8 cellular contexts compared by ENCODE assay signal in the genomic region with DNA sequence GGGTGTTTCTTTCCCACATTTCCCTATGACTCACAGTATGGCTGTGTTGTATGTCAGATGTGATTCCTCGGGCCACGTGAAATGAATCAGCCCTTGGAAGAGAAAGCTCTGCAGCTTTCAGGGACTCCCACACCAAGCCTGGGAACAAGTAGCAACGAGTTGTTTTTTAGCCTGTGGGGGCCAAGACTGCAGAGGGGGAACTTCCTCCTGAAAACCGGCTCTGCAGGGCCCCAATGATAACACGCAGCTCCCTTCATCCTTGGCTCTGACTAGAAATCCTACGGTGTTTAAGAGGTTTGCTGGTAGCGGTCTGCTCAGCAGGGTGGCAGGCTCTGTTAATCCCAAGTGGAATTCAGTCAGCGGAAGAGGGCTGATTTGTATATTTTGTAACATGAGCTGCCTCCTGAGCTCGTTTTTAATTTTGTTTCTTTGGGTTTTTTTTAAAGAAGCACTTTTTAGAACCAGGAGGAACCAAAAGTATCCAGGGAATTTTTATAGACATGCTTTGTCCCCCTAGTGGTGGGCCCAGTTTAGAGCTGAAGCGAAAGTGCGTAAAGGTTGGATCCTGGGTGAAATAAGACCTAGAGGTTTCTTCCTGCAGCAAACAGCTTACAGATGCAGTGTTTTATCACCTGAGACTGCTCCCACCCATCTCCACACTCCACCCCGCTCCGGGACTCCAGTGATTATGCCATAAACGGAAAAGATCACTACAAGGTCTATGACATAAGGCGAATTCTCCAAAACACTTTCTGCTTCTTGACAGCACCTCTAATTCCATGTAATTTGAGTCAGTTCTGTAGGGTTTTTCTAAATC. TPM values are rescaled to one million over a fixed set of nuclear protein-coding genes. Genes with fewer than 3 reads are reported as not detected.
DNase-seq lines count a peak whose midpoint lies in the region; ATAC-seq and TF ChIP-seq lines count a peak whose summit lies in the region.

No MANE protein-coding gene starts in this region.

- no peak overlapping the region for H2AFZ ChIP-seq in MM.1S (ENCODE audit: low read length)

- CTCF ChIA-PET in activated CD4-positive, alpha-beta memory T cell treated with anti-CD3 and anti-CD28 coated beads for 36 hours (lab: Charles Lee), result interaction anchor here (0.7 to 1.4 kb wide), 2 partner anchors 17 to 189 kb away, joined by 3 to 4 read pairs; no protein-coding TSS in a partner anchor

- H3K36me3 Mint-ChIP-seq in activated CD4-positive, alpha-beta memory T cell treated with anti-CD3 and anti-CD28 coated beads for 36 hours, result no peaks in the 10 kb centered on the region

- no peak overlapping the region for H3K4me2 ChIP-seq in MM.1S (ENCODE audit: low read depth, low read length)

- H3K27me3 Mint-ChIP-seq in activated CD4-positive, alpha-beta memory T cell treated with anti-CD3 and anti-CD28 coated beads for 36 hours, result peaks cover 2% of the 10 kb centered on the region

- WGBS in right cardiac atrium, result 30% methylated on average over 15 of the region's 15 CpGs

- no peaks in the 10 kb centered on the region for H3K9me3 Mint-ChIP-seq in activated CD4-positive, alpha-beta memory T cell treated with anti-CD3 and anti-CD28 coated beads for 36 hours

- H4K20me1 ChIP-seq in MM.1S (ENCODE audit: insufficient read depth, low read length), result no peaks in the 10 kb centered on the region

- no peaks in the 10 kb centered on the region for H3K4me1 Mint-ChIP-seq in activated CD4-positive, alpha-beta memory T cell treated with anti-CD3 and anti-CD28 coated beads for 36 hours (ENCODE audit: low read depth)

- peaks cover 9% of the 10 kb centered on the region for H3K4me1 ChIP-seq in MM.1S (ENCODE audit: low read length)
- H3K4me1 ChIP-seq in right cardiac atrium (ENCODE audit: control insufficient read depth, insufficient read depth, low read length), result no peaks in the 10 kb centered on the region

- intact Hi-C loops in right cardiac atrium (cut with DNase I), result no loop called here
- intact Hi-C loops in activated CD4-positive, alpha-beta memory T cell treated with anti-CD3 and anti-CD28 coated beads for 36 hours (cut with micrococcal nuclease), result no loop called here

- DNase-seq in DMS79 treated with DMSO at 0.1 percent for 48 hours (lab: John Stamatoyannopoulos, UW) (peak; percentile 90), MM.1S (no peak), right cardiac atrium (peak; percentile 76 to 79 (median 79)), retina (peak; percentile 72), AML-193 (lab: John Stamatoyannopoulos, UW) (no peak), germinal center (ENCODE audit: low spot score) (no peak)
- DNase-seq in activated CD4-positive, alpha-beta memory T cell treated with anti-CD3 and anti-CD28 coated beads for 36 hours, result no peak

- H3K27ac ChIP-seq in MM.1S (ENCODE audit: low read length) (no peak overlapping the region), angular gyrus (ENCODE audit: low read depth, low read length) (peak overlapping the region; percentile 60), right cardiac atrium (ENCODE audit: low read length) (peak overlapping the region; percentile 76)

- no peaks in the 10 kb centered on the region for H3K9me3 ChIP-seq in MM.1S (replicated peaks; ENCODE audit: insufficient read depth, low read length)
- H3K9me3 ChIP-seq in right cardiac atrium (ENCODE audit: control insufficient read depth, low read length), result no peaks in the 10 kb centered on the region

- no peaks in the 10 kb centered on the region for H3K27me3 ChIP-seq in MM.1S (replicated peaks; ENCODE audit: insufficient read depth, low read length)
- H3K27me3 ChIP-seq in right cardiac atrium (ENCODE audit: control insufficient read depth, insufficient read depth), result no peaks in the 10 kb centered on the region

- ATAC-seq in right cardiac atrium, result peak; percentile 92 to 96

- POLR2A ChIA-PET in activated CD4-positive, alpha-beta memory T cell treated with anti-CD3 and anti-CD28 coated beads for 36 hours (lab: Charles Lee), result no interaction called here

- H3K4me3 Mint-ChIP-seq in activated CD4-positive, alpha-beta memory T cell treated with anti-CD3 and anti-CD28 coated beads for 36 hours, result no peak overlapping the region

- TF ChIP-seq CTCF in MM.1S (IDR thresholded peaks at IDR 0.05; ENCODE audit: low read length), result peak; percentile 42

- H3K27ac Mint-ChIP-seq in activated CD4-positive, alpha-beta memory T cell treated with anti-CD3 and anti-CD28 coated beads for 36 hours, result no peak overlapping the region

- no peak overlapping the region for H3K4me3 ChIP-seq in MM.1S (ENCODE audit: low read length)
- H3K4me3 ChIP-seq in right cardiac atrium (ENCODE audit: low read length), result peak overlapping the region; percentile 5

- no peaks in the 10 kb centered on the region for H3K36me3 ChIP-seq in MM.1S (replicated peaks; ENCODE audit: insufficient read depth, low read length)

- no peak overlapping the region for H3K9ac ChIP-seq in MM.1S (ENCODE audit: low read length)

- H3F3A ChIP-seq in MM.1S (ENCODE audit: insufficient read depth, low read length), result no peaks in the 10 kb centered on the region

- H3K79me2 ChIP-seq in MM.1S (ENCODE audit: low read length), result no peaks in the 10 kb centered on the region

- no peaks in the 10 kb centered on the region for H3K9me2 ChIP-seq in MM.1S (replicated peaks; ENCODE audit: insufficient read depth, low read length)

RNA-seq across cellular contexts. Expression of a gene that starts 48.8 kb away (rescaled TPM):
- 1 to 10 TPM in 3 of 4 donors, under 1 TPM in 1; 0.99 to 3.0 (median 1.4) TPM for total RNA-seq in right cardiac atrium
- 0.70 TPM for polyA plus RNA-seq in right cardiac atrium
- not detected for total RNA-seq in activated CD4-positive, alpha-beta memory T cell treated with anti-CD3 and anti-CD28 coated beads for 36 hours

Comparison
In these comparisons a context has a peak if more than half of its experiments do, and no peak if none do; other contexts are left out.
1. DNase-seq: peak in DMS79 treated with DMSO at 0.1 percent for 48 hours (single experiment), right cardiac atrium (3 of 3) and retina (single experiment); none in MM.1S (single experiment), AML-193 (0 of 2), germinal center (single experiment) and activated CD4-positive, alpha-beta memory T cell treated with anti-CD3 and anti-CD28 coated beads for 36 hours (single experiment).